ENCODE assay signal across 10 cellular contexts in genomic region chr3:174438501-174439156, GRCh38.
DNase-seq lines count a peak whose midpoint lies in the region; TF ChIP-seq lines count a peak whose summit lies in the region.
"Had no signal": no experiment of that assay in that cellular context is flagged by ENCODE, and none has a peak within 500 bp of the region (broad histone marks: within the 10 kb centered on the region; RNA-seq: fewer than 3 reads in every experiment).

No MANE protein-coding gene starts in this region.

- intact Hi-C loops in testis (cut with DNase I; ENCODE audit: low total_unique reads) = no loop called here
- intact Hi-C loops in CD4-positive, alpha-beta memory T cell (cut with micrococcal nuclease) = no loop called here

- DNase-seq in brain microvascular endothelial cell (no peak), mesenchymal stem cell (peak; percentile 22), testis (no peak), GM13976 (ENCODE audit: low spot score) (no peak), MM.1S (no peak)
- no peak for DNase-seq in CD4-positive, alpha-beta memory T cell
- DNase-seq: activated effector memory CD4-positive, alpha-beta T cell treated with Interleukin-2 at 50 U/mL for 16 hours; NK-92 treated with Interleukin-12 subunit alpha and Interleukin-12 subunit beta, amount 100 ng/mL, for 24 hours had no signal

- H3K79me2 ChIP-seq in MM.1S (ENCODE audit: low read length) = no peaks in the 10 kb centered on the region

- H3K9me3 ChIP-seq in HUES48 (ENCODE audit: control insufficient read depth, insufficient read depth, low read length) (no peaks in the 10 kb centered on the region), mesenchymal stem cell (ENCODE audit: control insufficient read depth, low read length) (no peaks in the 10 kb centered on the region), testis (no peaks in the 10 kb centered on the region), MM.1S (replicated peaks; ENCODE audit: insufficient read depth, low read length) (no peaks in the 10 kb centered on the region)
- H3K9me3 ChIP-seq in CD4-positive, alpha-beta memory T cell (ENCODE audit: control insufficient read depth in 1 of 2, low read length in 2 of 2) = no peaks in the 10 kb centered on the region

- no peaks in the 10 kb centered on the region for H3K36me3 Mint-ChIP-seq in CD4-positive, alpha-beta memory T cell

- 91% methylated on average over 4 of the region's 5 CpGs for WGBS in mesenchymal stem cell
- WGBS in testis, 2 donors = 31 to 46% methylated on average over 5 of the region's 5 CpGs

- TF ChIP-seq CTCF in brain microvascular endothelial cell (IDR thresholded peaks at IDR 0.05; ENCODE audit: low read depth, low read length, missing control alignments) = no peak
- no peak for TF ChIP-seq CTCF in testis (IDR thresholded peaks at IDR 0.05)
- TF ChIP-seq CTCF in GM13976 (IDR thresholded peaks at IDR 0.05; ENCODE audit: borderline replicate concordance, control extremely low read depth, extremely low read depth, insufficient read depth, missing control alignments) = no peak
- TF ChIP-seq CTCF in MM.1S (IDR thresholded peaks at IDR 0.05; ENCODE audit: low read length) = no peak

- no peak overlapping the region for H3K27ac Mint-ChIP-seq in CD4-positive, alpha-beta memory T cell

- H3K4me2 ChIP-seq in mesenchymal stem cell (ENCODE audit: low read length, poor library complexity, severe bottlenecking) (no peak overlapping the region), MM.1S (ENCODE audit: low read depth, low read length) (no peak overlapping the region)
- H3K4me2 ChIP-seq: KMS-11 had no signal

- CTCF ChIA-PET in CD4-positive, alpha-beta memory T cell (lab: Charles Lee; ENCODE audit: partially characterized antibody) = no interaction called here

- H2BK5ac ChIP-seq in mesenchymal stem cell (ENCODE audit: low read depth, low read length, poor library complexity, severe bottlenecking) = no peak overlapping the region

- H3K23ac ChIP-seq in mesenchymal stem cell (ENCODE audit: low read length in 2 of 2) = no peak overlapping the region

- H2AK5ac ChIP-seq in mesenchymal stem cell (ENCODE audit: low read length, severe bottlenecking) = no peak overlapping the region

- no peaks in the 10 kb centered on the region for H3K9me2 ChIP-seq in MM.1S (replicated peaks; ENCODE audit: insufficient read depth, low read length)

- peak overlapping the region; percentile 98 for H3K27ac ChIP-seq in HUES48 (ENCODE audit: low read depth, low read length)
- H3K27ac ChIP-seq in brain microvascular endothelial cell = peak overlapping the region; percentile 97
- H3K27ac ChIP-seq in mesenchymal stem cell (ENCODE audit: low read length, poor library complexity, severe bottlenecking) = peak overlapping the region; percentile 97
- peak overlapping the region; percentile 97 for H3K27ac ChIP-seq in testis
- no peak overlapping the region for H3K27ac ChIP-seq in MM.1S (ENCODE audit: low read length)
- no peak overlapping the region for H3K27ac ChIP-seq in CD4-positive, alpha-beta memory T cell (ENCODE audit: low read depth, low read length)
- H3K27ac ChIP-seq: KMS-11 had no signal

- H4K91ac ChIP-seq in mesenchymal stem cell (ENCODE audit: low read length) = no peak overlapping the region

- no peak overlapping the region for H3K18ac ChIP-seq in mesenchymal stem cell (ENCODE audit: low read depth in 1 of 2, low read length in 2 of 2)

- peaks cover 14 to 18% of the 10 kb centered on the region in 2 donors for H3K27me3 Mint-ChIP-seq in CD4-positive, alpha-beta memory T cell

- H3K14ac ChIP-seq in mesenchymal stem cell (ENCODE audit: low read length in 2 of 2) = no peak overlapping the region

- H4K8ac ChIP-seq in mesenchymal stem cell (ENCODE audit: low read length) = no peak overlapping the region

- H2BK15ac ChIP-seq in mesenchymal stem cell (ENCODE audit: low read depth, poor library complexity, severe bottlenecking) = no peak overlapping the region

- in situ Hi-C loops in brain microvascular endothelial cell (cut with HindIII; ENCODE audit: low pct_ligation_motif_present, low sequenced_read_pairs) (no loop called here), GM13976 (cut with MboI; ENCODE audit: low sequenced_read_pairs, unreplicated experiment) (no loop called here)

- H2BK12ac ChIP-seq in mesenchymal stem cell (ENCODE audit: low read length in 2 of 2) = no peak overlapping the region

- H4K20me1 ChIP-seq in MM.1S (ENCODE audit: insufficient read depth, low read length) = no peaks in the 10 kb centered on the region

- H3K4me1 ChIP-seq in HUES48 (ENCODE audit: control insufficient read depth, insufficient read depth, low read length) (peaks cover 28% of the 10 kb centered on the region), mesenchymal stem cell (ENCODE audit: control insufficient read depth, insufficient read depth, low read depth, low read length) (no peaks in the 10 kb centered on the region), testis (no peaks in the 10 kb centered on the region), MM.1S (ENCODE audit: low read length) (peaks cover 24% of the 10 kb centered on the region)
- no peaks in the 10 kb centered on the region for H3K4me1 ChIP-seq in CD4-positive, alpha-beta memory T cell (ENCODE audit: insufficient read depth, low read length)

- H2AFZ ChIP-seq in mesenchymal stem cell (ENCODE audit: low read depth, low read length) = no peak overlapping the region
- H2AFZ ChIP-seq in MM.1S (ENCODE audit: low read length) = no peak overlapping the region

- H3K4me1 Mint-ChIP-seq in CD4-positive, alpha-beta memory T cell = peaks cover 5 to 11% (median 10%) of the 10 kb centered on the region in 4 donors

- H3K4ac ChIP-seq in mesenchymal stem cell (ENCODE audit: low read depth in 1 of 2, low read length in 2 of 2) = no peak overlapping the region

- H3F3A ChIP-seq in MM.1S (ENCODE audit: insufficient read depth, low read length) = peaks cover 13% of the 10 kb centered on the region

- POLR2A ChIA-PET in CD4-positive, alpha-beta memory T cell (lab: Charles Lee; ENCODE audit: partially characterized antibody) = no interaction called here

- H3K4me3 ChIP-seq in HUES48 (ENCODE audit: low read depth, low read length) (peak overlapping the region; percentile 86; the same call in 1 of the 2 replicates), brain microvascular endothelial cell (ENCODE audit: low read depth, low read length) (no peak overlapping the region), mesenchymal stem cell (ENCODE audit: insufficient read depth in 1 of 2, low read depth in 1 of 2, low read length in 2 of 2) (peak overlapping the region in 1 of 2 experiments; percentile 89), testis (peak overlapping the region; percentile 86 to 91), MM.1S (ENCODE audit: low read length) (no peak overlapping the region)
- H3K4me3 ChIP-seq in CD4-positive, alpha-beta memory T cell (ENCODE audit: low read length in 2 of 2) = no peak overlapping the region

- no peaks in the 10 kb centered on the region for H3K36me3 ChIP-seq in HUES48 (ENCODE audit: control insufficient read depth, insufficient read depth, low read length)
- H3K36me3 ChIP-seq in brain microvascular endothelial cell (replicated peaks) = no peaks in the 10 kb centered on the region
- H3K36me3 ChIP-seq in mesenchymal stem cell (ENCODE audit: control insufficient read depth in 1 of 2, insufficient read depth in 2 of 2, low read depth in 1 of 2, low read length in 2 of 2) = no peaks in the 10 kb centered on the region
- H3K36me3 ChIP-seq in testis (ENCODE audit: low read depth, missing control alignments) = no peaks in the 10 kb centered on the region
- no peaks in the 10 kb centered on the region for H3K36me3 ChIP-seq in MM.1S (replicated peaks; ENCODE audit: insufficient read depth, low read length)
- no peaks in the 10 kb centered on the region for H3K36me3 ChIP-seq in CD4-positive, alpha-beta memory T cell (ENCODE audit: insufficient read depth, low read length)

- no peak overlapping the region for H3K4me3 Mint-ChIP-seq in CD4-positive, alpha-beta memory T cell

- no peak overlapping the region for H2BK120ac ChIP-seq in mesenchymal stem cell (ENCODE audit: low read depth, low read length)

- H3K27me3 ChIP-seq in HUES48 (ENCODE audit: control insufficient read depth, insufficient read depth, low read length) (no peaks in the 10 kb centered on the region; the same call in 1 of the 2 replicates), brain microvascular endothelial cell (replicated peaks) (no peaks in the 10 kb centered on the region), mesenchymal stem cell (ENCODE audit: control insufficient read depth in 1 of 2, insufficient read depth in 1 of 2, low read length in 2 of 2) (no peaks in the 10 kb centered on the region), testis (no peaks in the 10 kb centered on the region), MM.1S (replicated peaks; ENCODE audit: insufficient read depth, low read length) (no peaks in the 10 kb centered on the region)
- peaks cover 3% of the 10 kb centered on the region for H3K27me3 ChIP-seq in CD4-positive, alpha-beta memory T cell (ENCODE audit: insufficient read depth, low read length)

- H3K9ac ChIP-seq in HUES48 (ENCODE audit: low read depth, low read length) (0 out of 2 replicates have a peak overlapping the region, but pooled peaks have one; percentile 33), mesenchymal stem cell (ENCODE audit: low read length) (peak overlapping the region; percentile 97), MM.1S (ENCODE audit: low read length) (no peak overlapping the region)
- H3K9ac ChIP-seq: KMS-11 had no signal

- no peak for TF ChIP-seq POLR2A in testis (IDR thresholded peaks at IDR 0.05)

- H3K79me1 ChIP-seq in mesenchymal stem cell (replicated peaks; ENCODE audit: low read length, poor library complexity, severe bottlenecking) = peaks cover 2% of the 10 kb centered on the region

- peaks cover 0 to 9% (median 4%) of the 10 kb centered on the region in 8 donors for H3K9me3 Mint-ChIP-seq in CD4-positive, alpha-beta memory T cell

Comparison
In these comparisons a context has a peak if more than half of its experiments do, and no peak if none do; other contexts are left out.
1. H3K27ac ChIP-seq: peak in HUES48 (single experiment), brain microvascular endothelial cell (single experiment), mesenchymal stem cell (single experiment) and testis (2 of 2); none in MM.1S (single experiment) and CD4-positive, alpha-beta memory T cell (single experiment).
2. H3K4me3 ChIP-seq: peak in HUES48 (single experiment) and testis (2 of 2); none in brain microvascular endothelial cell (single experiment), MM.1S (single experiment) and CD4-positive, alpha-beta memory T cell (0 of 2).